Comparison of ENCODE assay signal across 2 cellular contexts in genomic region chr21:44979687-44980561, GRCh38.
A peak's percentile ranks its signal among the peaks of the same experiment; 100 is the strongest.
TF ChIP-seq lines count a peak whose summit lies in the region.

No MANE protein-coding gene starts in this region.

TF ChIP-seq in HEK293, 187 proteins besides CTCF, POLR2A, EP300 and RAD21:
- TF ChIP-seq ATF2 (tag by site-specific recombination; IDR thresholded peaks at IDR 0.05; ENCODE audit: low read depth) (no peak), ZNF510 (tag by site-specific recombination; IDR thresholded peaks at IDR 0.05; ENCODE audit: insufficient replicate concordance) (no peak), ZNF426 (tag by site-specific recombination; IDR thresholded peaks at IDR 0.05) (no peak), ZNF202 (tag by site-specific recombination; IDR thresholded peaks at IDR 0.05; ENCODE audit: borderline replicate concordance) (no peak), GLIS1 (tag by site-specific recombination; IDR thresholded peaks at IDR 0.05) (peak; percentile 57; the same call in 1 of the 2 replicates), ZNF19 (tag by site-specific recombination; IDR thresholded peaks at IDR 0.05; ENCODE audit: low read depth) (no peak), ZNF37A (tag by site-specific recombination; IDR thresholded peaks at IDR 0.05) (no peak), BCL11B (tag by site-specific recombination; IDR thresholded peaks at IDR 0.05; ENCODE audit: low read depth) (no peak), INSM2 (tag by site-specific recombination; IDR thresholded peaks at IDR 0.05) (no peak), ZNF248 (tag by site-specific recombination; IDR thresholded peaks at IDR 0.05) (no peak), ZBTB17 (tag by site-specific recombination; IDR thresholded peaks at IDR 0.05) (peak; percentile 80), ZNF488 (tag by site-specific recombination; IDR thresholded peaks at IDR 0.05) (no peak), ZBTB48 (tag by site-specific recombination; IDR thresholded peaks at IDR 0.05) (no peak), ZNF501 (tag by site-specific recombination; IDR thresholded peaks at IDR 0.05) (no peak), KLF17 (tag by site-specific recombination; IDR thresholded peaks at IDR 0.05) (no peak), ZNF341 (tag by site-specific recombination; IDR thresholded peaks at IDR 0.05; ENCODE audit: low read depth) (peak; percentile 9; the same call in 1 of the 2 replicates)

TF ChIP-seq in SK-N-SH treated with all-trans-retinoic acid at 6 μM for 48 hours, 23 proteins besides CTCF, POLR2A, EP300 and RAD21:
- TF ChIP-seq ZNF8 (CRISPR knock-in tag; IDR thresholded peaks at IDR 0.05) (no peak), CSDC2 (CRISPR knock-in tag; IDR thresholded peaks at IDR 0.05) (no peak), ZFP30 (CRISPR knock-in tag; IDR thresholded peaks at IDR 0.05) (no peak), ZNF565 (CRISPR knock-in tag; conservative IDR thresholded peaks at IDR 0.05; ENCODE audit: low read depth) (no peak), ISL1 (CRISPR knock-in tag; IDR thresholded peaks at IDR 0.05) (no peak), PPARA (CRISPR knock-in tag; IDR thresholded peaks at IDR 0.05; ENCODE audit: borderline replicate concordance) (no peak), ZFP3 (CRISPR knock-in tag; IDR thresholded peaks at IDR 0.05) (no peak), TSHZ2 (CRISPR knock-in tag; IDR thresholded peaks at IDR 0.05) (no peak), OSR1 (CRISPR knock-in tag; IDR thresholded peaks at IDR 0.05) (no peak), ESRRG (CRISPR knock-in tag; IDR thresholded peaks at IDR 0.05) (no peak), ARNTL (CRISPR knock-in tag; IDR thresholded peaks at IDR 0.05; ENCODE audit: borderline replicate concordance, low read depth) (no peak), SNAI2 (CRISPR knock-in tag; IDR thresholded peaks at IDR 0.05) (no peak), RARB (CRISPR knock-in tag; IDR thresholded peaks at IDR 0.05) (no peak), GLIS3 (CRISPR knock-in tag; IDR thresholded peaks at IDR 0.05) (no peak), POU6F1 (CRISPR knock-in tag; IDR thresholded peaks at IDR 0.05; ENCODE audit: borderline replicate concordance, low read depth) (no peak), BACH2 (CRISPR knock-in tag; IDR thresholded peaks at IDR 0.05; ENCODE audit: borderline replicate concordance) (no peak)
TF ChIP-seq in SK-N-SH treated with all-trans-retinoic acid at 6 μM for 48 hours: peak in this region for 0.
